Comparison of ENCODE assay signal across 32 cellular contexts in genomic region chr5:42552597-42552996, GRCh38.
"Had no signal": no experiment of that assay in that cellular context is flagged by ENCODE, and none has a peak within 500 bp of the region (broad histone marks: within the 10 kb centered on the region; RNA-seq: fewer than 3 reads in every experiment).

No MANE protein-coding gene starts in this region.

- H3K4me1 Mint-ChIP-seq: activated CD4-positive, alpha-beta T cell treated with anti-CD3 and anti-CD28 coated beads for 36 hours; activated CD4-positive, alpha-beta T cell treated with anti-CD3 and anti-CD28 coated beads, Interleukin-2, amount 10 ng/mL, durations not matched to agents 24 days and 14 days; activated CD8-positive, alpha-beta memory T cell treated with anti-CD3 and anti-CD28 coated beads, Interleukin-2, amount 10 ng/mL, durations not matched to agents 7 days and 5 days; activated naive CD4-positive, alpha-beta T cell treated with anti-CD3 and anti-CD28 coated beads, Interleukin-2, amount 50 U/mL, for 24 hours; activated naive CD8-positive, alpha-beta T cell treated with anti-CD3 and anti-CD28 coated beads for 36 hours; activated naive CD8-positive, alpha-beta T cell treated with anti-CD3 and anti-CD28 coated beads, Interleukin-2, amount 50 U/mL, for 24 hours had no signal

- H3K27ac Mint-ChIP-seq: activated CD4-positive, alpha-beta memory T cell treated with anti-CD3 and anti-CD28 coated beads for 36 hours; activated CD4-positive, alpha-beta T cell treated with anti-CD3 and anti-CD28 coated beads for 36 hours; activated CD4-positive, alpha-beta T cell treated with anti-CD3 and anti-CD28 coated beads, Interleukin-2, amount 10 ng/mL, durations not matched to agents 24 days and 14 days; activated CD8-positive, alpha-beta memory T cell treated with anti-CD3 and anti-CD28 coated beads, Interleukin-2, amount 10 ng/mL, durations not matched to agents 7 days and 5 days; activated CD8-positive, alpha-beta T cell treated with anti-CD3 and anti-CD28 coated beads, Interleukin-2, amount 10 ng/mL, durations not matched to agents 7 days and 5 days; activated naive CD4-positive, alpha-beta T cell treated with anti-CD3 and anti-CD28 coated beads for 36 hours; activated naive CD4-positive, alpha-beta T cell treated with anti-CD3 and anti-CD28 coated beads, Interleukin-2, amount 50 U/mL, for 24 hours; activated naive CD8-positive, alpha-beta T cell treated with anti-CD3 and anti-CD28 coated beads for 36 hours; activated naive CD8-positive, alpha-beta T cell treated with anti-CD3 and anti-CD28 coated beads, Interleukin-2, amount 50 U/mL, for 24 hours; activated T-helper 1 cell treated with anti-CD3 and anti-CD28 coated beads, Interleukin-12 subunit alpha, Interleukin-12 subunit beta, Interleukin-2, Interleukin-4 antibody, amounts not matched to agents 30 ng/mL and 10 ng/mL and 1 ng/mL, durations not matched to agents 14 hours and 24 hours and 36 hours; activated T-helper 2 cell treated with anti-CD3 and anti-CD28 coated beads, Interferon-gamma antibody, Interleukin-2, Interleukin-4, amounts not matched to agents 10 μg/mL and 5 μg/mL and 100 μg/mL, durations not matched to agents 14 hours and 24 hours and 36 hours had no signal

- H3K27ac ChIP-seq: adrenal gland, breast epithelium, cardiac muscle cell, colonic mucosa, esophagus muscularis mucosa, foreskin keratinocyte, gastroesophageal sphincter had no signal

- H3K36me3 ChIP-seq: adrenal gland, breast epithelium, cardiac muscle cell, colonic mucosa, esophagus muscularis mucosa, gastroesophageal sphincter had no signal

- H3K36me3 Mint-ChIP-seq: activated CD4-positive, alpha-beta memory T cell treated with anti-CD3 and anti-CD28 coated beads for 36 hours; activated CD8-positive, alpha-beta memory T cell treated with anti-CD3 and anti-CD28 coated beads, Interleukin-2, amount 10 ng/mL, durations not matched to agents 7 days and 5 days; activated naive CD4-positive, alpha-beta T cell treated with anti-CD3 and anti-CD28 coated beads, Interleukin-2, amount 50 U/mL, for 24 hours; activated naive CD8-positive, alpha-beta T cell treated with anti-CD3 and anti-CD28 coated beads for 36 hours; brain had no signal

- H3K9me3 ChIP-seq: adrenal gland, breast epithelium, colonic mucosa, esophagus muscularis mucosa, gastroesophageal sphincter had no signal

- H3K9me3 Mint-ChIP-seq: activated CD4-positive, alpha-beta memory T cell treated with anti-CD3 and anti-CD28 coated beads for 36 hours; activated CD4-positive, alpha-beta T cell treated with anti-CD3 and anti-CD28 coated beads, Interleukin-2, amount 10 ng/mL, durations not matched to agents 24 days and 14 days; activated naive CD4-positive, alpha-beta T cell treated with anti-CD3 and anti-CD28 coated beads for 36 hours; activated naive CD4-positive, alpha-beta T cell treated with anti-CD3 and anti-CD28 coated beads, Interleukin-2, amount 50 U/mL, for 24 hours; activated naive CD8-positive, alpha-beta T cell treated with anti-CD3 and anti-CD28 coated beads for 36 hours; activated naive CD8-positive, alpha-beta T cell treated with anti-CD3 and anti-CD28 coated beads, Interleukin-2, amount 50 U/mL, for 24 hours; activated T-helper 1 cell treated with anti-CD3 and anti-CD28 coated beads, Interleukin-12 subunit alpha, Interleukin-12 subunit beta, Interleukin-2, Interleukin-4 antibody, amounts not matched to agents 30 ng/mL and 10 ng/mL and 1 ng/mL, durations not matched to agents 14 hours and 24 hours and 36 hours; activated T-helper 2 cell treated with anti-CD3 and anti-CD28 coated beads, Interferon-gamma antibody, Interleukin-2, Interleukin-4, amounts not matched to agents 10 μg/mL and 5 μg/mL and 100 μg/mL, durations not matched to agents 14 hours and 24 hours and 36 hours; brain had no signal

- H3K4me1 ChIP-seq: breast epithelium, colonic mucosa, foreskin keratinocyte had no signal

- H3K4me3 Mint-ChIP-seq: activated CD4-positive, alpha-beta memory T cell treated with anti-CD3 and anti-CD28 coated beads for 36 hours; activated CD4-positive, alpha-beta T cell treated with anti-CD3 and anti-CD28 coated beads for 36 hours; activated CD4-positive, alpha-beta T cell treated with anti-CD3 and anti-CD28 coated beads, Interleukin-2, amount 10 ng/mL, durations not matched to agents 24 days and 14 days; activated CD8-positive, alpha-beta memory T cell treated with anti-CD3 and anti-CD28 coated beads, Interleukin-2, amount 10 ng/mL, durations not matched to agents 7 days and 5 days; activated CD8-positive, alpha-beta T cell treated with anti-CD3 and anti-CD28 coated beads, Interleukin-2, amount 10 ng/mL, durations not matched to agents 7 days and 5 days; activated naive CD4-positive, alpha-beta T cell treated with anti-CD3 and anti-CD28 coated beads for 36 hours; activated naive CD4-positive, alpha-beta T cell treated with anti-CD3 and anti-CD28 coated beads, Interleukin-2, amount 50 U/mL, for 24 hours; activated naive CD8-positive, alpha-beta T cell treated with anti-CD3 and anti-CD28 coated beads for 36 hours; activated naive CD8-positive, alpha-beta T cell treated with anti-CD3 and anti-CD28 coated beads, Interleukin-2, amount 50 U/mL, for 24 hours; activated T-helper 1 cell treated with anti-CD3 and anti-CD28 coated beads, Interleukin-12 subunit alpha, Interleukin-12 subunit beta, Interleukin-2, Interleukin-4 antibody, amounts not matched to agents 30 ng/mL and 10 ng/mL and 1 ng/mL, durations not matched to agents 14 hours and 24 hours and 36 hours; brain had no signal

- H3K27me3 ChIP-seq: adrenal gland, breast epithelium, cardiac muscle cell, colonic mucosa, esophagus muscularis mucosa, foreskin keratinocyte, gastroesophageal sphincter had no signal

- DNase-seq: activated CD4-positive, alpha-beta memory T cell treated with anti-CD3 and anti-CD28 coated beads for 36 hours; activated CD4-positive, alpha-beta T cell treated with anti-CD3 and anti-CD28 coated beads for 36 hours; activated CD4-positive, alpha-beta T cell treated with anti-CD3 and anti-CD28 coated beads, Interleukin-2, amount 10 ng/mL, durations not matched to agents 24 days and 14 days; activated CD4-positive, CD25-positive, alpha-beta regulatory T cell; activated CD4-positive, CD25-positive, alpha-beta regulatory T cell treated with anti-CD3 and anti-CD28 coated beads, Interleukin-2, amount 50 U/mL, for 72 hours; activated CD8-positive, alpha-beta memory T cell treated with anti-CD3 and anti-CD28 coated beads, Interleukin-2, amount 10 ng/mL, durations not matched to agents 7 days and 5 days; activated CD8-positive, alpha-beta memory T cell treated with anti-CD3 and anti-CD28 coated beads, Interleukin-2, amount 50 U/mL, for 4 hours; activated CD8-positive, alpha-beta T cell treated with anti-CD3 and anti-CD28 coated beads, Interleukin-2, amount 10 ng/mL, durations not matched to agents 7 days and 5 days; activated effector memory CD4-positive, alpha-beta T cell treated with anti-CD3 and anti-CD28 coated beads, Interleukin-2, amount 50 U/mL, for 16 hours; activated naive CD4-positive, alpha-beta T cell treated with anti-CD3 and anti-CD28 coated beads for 36 hours; activated naive CD8-positive, alpha-beta T cell treated with anti-CD3 and anti-CD28 coated beads for 36 hours; activated naive CD8-positive, alpha-beta T cell treated with anti-CD3 and anti-CD28 coated beads, Interleukin-2, amount 50 U/mL, for 24 hours; activated T-cell treated with anti-CD3 and anti-CD28 coated beads, Interleukin-2, amount 50 U/mL, for 1 hour; activated T-cell treated with anti-CD3 and anti-CD28 coated beads, Interleukin-2, amount 50 U/mL, for 48 hours; adrenal gland; amygdala; aorta; central memory CD4-positive, alpha-beta T cell; cerebellar nuclear complex; colonic mucosa; effector CD8-positive, alpha-beta T cell; erythroblast; foreskin keratinocyte; T-helper 2 cell had no signal

- H3K27me3 Mint-ChIP-seq: activated CD4-positive, alpha-beta memory T cell treated with anti-CD3 and anti-CD28 coated beads for 36 hours; activated CD4-positive, alpha-beta T cell treated with anti-CD3 and anti-CD28 coated beads for 36 hours; activated naive CD8-positive, alpha-beta T cell treated with anti-CD3 and anti-CD28 coated beads, Interleukin-2, amount 50 U/mL, for 24 hours; brain had no signal

- ATAC-seq: activated CD4-positive, alpha-beta T cell treated with anti-CD3 and anti-CD28 coated beads for 36 hours; activated CD8-positive, alpha-beta memory T cell treated with anti-CD3 and anti-CD28 coated beads, Interleukin-2, amount 10 ng/mL, durations not matched to agents 7 days and 5 days; activated CD8-positive, alpha-beta T cell treated with anti-CD3 and anti-CD28 coated beads, Interleukin-2, amount 10 ng/mL, durations not matched to agents 7 days and 5 days; activated naive CD8-positive, alpha-beta T cell treated with anti-CD3 and anti-CD28 coated beads, Interleukin-2, amount 50 U/mL, for 24 hours; foreskin keratinocyte; gastroesophageal sphincter had no signal

- H3K4me3 ChIP-seq: adrenal gland, breast epithelium, cardiac muscle cell, colonic mucosa, esophagus muscularis mucosa, gastroesophageal sphincter had no signal
